ENCODE assay signal across 8 cellular contexts in the genomic region with DNA sequence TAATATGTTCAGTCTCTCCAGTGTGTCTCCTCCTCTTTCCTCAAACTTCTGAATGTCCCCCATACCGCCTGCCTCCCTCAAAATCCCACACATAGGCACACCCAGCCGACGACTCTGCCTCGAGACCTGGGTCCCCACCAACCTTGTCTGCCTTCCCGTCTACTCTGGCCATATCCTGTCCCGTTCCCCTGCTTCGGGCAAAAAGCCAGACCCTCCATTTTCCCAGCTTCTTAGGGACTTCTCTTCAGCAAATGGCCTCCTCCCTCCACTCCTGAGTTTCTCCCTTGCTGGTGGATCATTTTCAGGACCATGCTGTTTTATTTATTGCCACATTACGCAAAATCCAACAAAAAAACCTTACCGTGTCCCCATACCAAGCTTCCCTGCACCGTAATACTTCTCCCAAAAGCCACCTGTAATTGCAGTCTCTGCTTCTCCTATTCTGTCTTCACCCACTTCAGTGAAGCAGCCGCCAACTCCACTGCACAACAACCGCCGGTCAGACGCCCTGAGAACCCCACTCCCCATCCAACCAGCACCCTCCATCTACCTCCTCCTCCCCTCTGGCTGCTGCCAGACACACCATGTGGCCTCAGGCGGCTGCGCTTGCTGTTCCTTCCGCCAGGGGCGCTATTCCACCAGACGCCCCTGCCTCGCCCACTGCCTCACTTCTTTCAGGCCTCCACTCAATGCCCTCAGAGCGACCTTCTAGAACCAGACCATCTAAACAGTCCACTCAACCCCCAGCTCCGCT.
DNase-seq lines count a peak whose midpoint lies in the region; ATAC-seq and TF ChIP-seq lines count a peak whose summit lies in the region.

No MANE protein-coding gene starts in this region.

- ATAC-seq in HG03060 (IDR thresholded peaks at IDR 0.05; ENCODE audit: low read depth, unreplicated experiment) (peak; percentile 37), RWPE2 (ENCODE audit: low read depth) (peak; percentile 51; the same call in 1 of the 3 replicates)

- H3K4me3 Mint-ChIP-seq in MCF 10A (ENCODE audit: unreplicated experiment) = no peak overlapping the region

- H3K4me1 Mint-ChIP-seq in MCF 10A (ENCODE audit: insufficient read depth, unreplicated experiment) = no peaks in the 10 kb centered on the region

- H3K23ac ChIP-seq in mesenchymal stem cell (ENCODE audit: low read length in 2 of 2) = no peak overlapping the region

- H2BK12ac ChIP-seq in mesenchymal stem cell (ENCODE audit: low read length in 2 of 2) = no peak overlapping the region

- peak overlapping the region; percentile 32 for H2AFZ ChIP-seq in mesenchymal stem cell (ENCODE audit: low read depth, low read length)

- intact Hi-C loops in MCF 10A (cut with micrococcal nuclease) = loop anchor here (5.0 kb wide), 2 partner anchors 417 to 1532 kb away; no protein-coding TSS in a partner anchor
- intact Hi-C loops in breast epithelium (cut with DNase I; ENCODE audit: low total_unique reads) = no loop called here
- intact Hi-C loops in ascending aorta (cut with DNase I) = no loop called here

- H3K4me3 ChIP-seq in breast epithelium (no peak overlapping the region), RWPE2 (ENCODE audit: severe bottlenecking) (no peak overlapping the region), ascending aorta (no peak overlapping the region), mesenchymal stem cell (ENCODE audit: insufficient read depth in 1 of 2, low read depth in 1 of 2, low read length in 2 of 2) (no peak overlapping the region), coronary artery (no peak overlapping the region)

- H3K9me3 ChIP-seq in breast epithelium (no peaks in the 10 kb centered on the region), RWPE2 (ENCODE audit: severe bottlenecking) (no peaks in the 10 kb centered on the region), ascending aorta (no peaks in the 10 kb centered on the region), mesenchymal stem cell (ENCODE audit: control insufficient read depth, low read length) (no peaks in the 10 kb centered on the region)

- peaks cover 17% of the 10 kb centered on the region for H3K27me3 Mint-ChIP-seq in MCF 10A (ENCODE audit: insufficient read depth, unreplicated experiment)

- no peak overlapping the region for H4K91ac ChIP-seq in mesenchymal stem cell (ENCODE audit: low read length)

- H3K27ac ChIP-seq in breast epithelium (no peak overlapping the region), RWPE2 (ENCODE audit: poor library complexity, severe bottlenecking) (no peak overlapping the region), ascending aorta (no peak overlapping the region), mesenchymal stem cell (ENCODE audit: low read length, poor library complexity, severe bottlenecking) (no peak overlapping the region), coronary artery (no peak overlapping the region)

- no TSS peak for BruUV-seq in MCF 10A (replicated peaks; lab: Mats Ljungman, UMichigan)

- no peak overlapping the region for H2AK5ac ChIP-seq in mesenchymal stem cell (ENCODE audit: low read length, severe bottlenecking)

- H3K27me3 ChIP-seq in breast epithelium (no peaks in the 10 kb centered on the region), RWPE2 (ENCODE audit: insufficient read depth, poor library complexity, severe bottlenecking) (no peaks in the 10 kb centered on the region), ascending aorta (no peaks in the 10 kb centered on the region), mesenchymal stem cell (ENCODE audit: control insufficient read depth in 1 of 2, insufficient read depth in 1 of 2, low read length in 2 of 2) (peaks cover 0 to 3% of the 10 kb centered on the region in 2 experiments)

- H2BK5ac ChIP-seq in mesenchymal stem cell (ENCODE audit: low read depth, low read length, poor library complexity, severe bottlenecking) = no peak overlapping the region

- H3K36me3 ChIP-seq in breast epithelium (no peaks in the 10 kb centered on the region), RWPE2 (ENCODE audit: low read depth) (no peaks in the 10 kb centered on the region), ascending aorta (no peaks in the 10 kb centered on the region), mesenchymal stem cell (ENCODE audit: control insufficient read depth in 1 of 2, insufficient read depth in 2 of 2, low read depth in 1 of 2, low read length in 2 of 2) (no peaks in the 10 kb centered on the region)

- no peak overlapping the region for H3K14ac ChIP-seq in mesenchymal stem cell (ENCODE audit: low read length in 2 of 2)

- no peak overlapping the region for H3K9ac ChIP-seq in mesenchymal stem cell (ENCODE audit: low read length)

- H3K9me3 Mint-ChIP-seq in MCF 10A (ENCODE audit: unreplicated experiment) = no peaks in the 10 kb centered on the region

- H3K4ac ChIP-seq in mesenchymal stem cell (ENCODE audit: low read depth in 1 of 2, low read length in 2 of 2) = no peak overlapping the region

- DNase-seq in MCF 10A (ENCODE audit: unreplicated experiment) (peak; percentile 6), breast epithelium (ENCODE audit: low spot score in 2 of 2) (no peak), RWPE2 (ENCODE audit: low spot score) (no peak), ascending aorta (ENCODE audit: low spot score in 2 of 2) (no peak), mesenchymal stem cell (peak; percentile 49), A172 (ENCODE audit: low spot score) (no peak), coronary artery (ENCODE audit: low spot score) (no peak)

- no peaks in the 10 kb centered on the region for H3K79me1 ChIP-seq in mesenchymal stem cell (replicated peaks; ENCODE audit: low read length, poor library complexity, severe bottlenecking)

- H3K36me3 Mint-ChIP-seq in MCF 10A (ENCODE audit: insufficient read depth, unreplicated experiment) = no peaks in the 10 kb centered on the region

- 48% methylated on average over 22 of the region's 22 CpGs for WGBS in mesenchymal stem cell

- no peak overlapping the region for H3K27ac Mint-ChIP-seq in MCF 10A (ENCODE audit: low read depth, unreplicated experiment)

- H2BK120ac ChIP-seq in mesenchymal stem cell (ENCODE audit: low read depth, low read length) = no peak overlapping the region

- POLR2A ChIA-PET in MCF 10A (lab: Yijun Ruan, JAX) = interaction anchor here (1.3 kb wide), 1 partner anchor 258 kb away, joined by 3 read pairs; a partner anchor contains a TSS

- no peak overlapping the region for H3K18ac ChIP-seq in mesenchymal stem cell (ENCODE audit: low read depth in 1 of 2, low read length in 2 of 2)

- no peak overlapping the region for H2BK15ac ChIP-seq in mesenchymal stem cell (ENCODE audit: low read depth, poor library complexity, severe bottlenecking)

- no peak for TF ChIP-seq POLR2A in breast epithelium (IDR thresholded peaks at IDR 0.05)

- no peaks in the 10 kb centered on the region for H3K4me1 ChIP-seq in breast epithelium
- H3K4me1 ChIP-seq in RWPE2 (ENCODE audit: insufficient read depth, poor library complexity, severe bottlenecking) = no peaks in the 10 kb centered on the region
- H3K4me1 ChIP-seq in ascending aorta = no peaks in the 10 kb centered on the region
- peaks cover 3% of the 10 kb centered on the region for H3K4me1 ChIP-seq in mesenchymal stem cell (ENCODE audit: control insufficient read depth, insufficient read depth, low read depth, low read length)

- TF ChIP-seq CTCF in MCF 10A (IDR thresholded peaks at IDR 0.05; ENCODE audit: unreplicated experiment) = peak; percentile 33
- TF ChIP-seq CTCF in breast epithelium (IDR thresholded peaks at IDR 0.05) = no peak
- peak; percentile 50 for TF ChIP-seq CTCF in RWPE2 (IDR thresholded peaks at IDR 0.05; ENCODE audit: poor library complexity, severe bottlenecking)
- TF ChIP-seq CTCF in ascending aorta (IDR thresholded peaks at IDR 0.05) = peak in 2 of 3 experiments; percentile 39 to 42
- TF ChIP-seq CTCF in coronary artery (IDR thresholded peaks at IDR 0.05) = no peak

- H3K4me2 ChIP-seq in mesenchymal stem cell (ENCODE audit: low read length, poor library complexity, severe bottlenecking) = no peak overlapping the region

- H4K8ac ChIP-seq in mesenchymal stem cell (ENCODE audit: low read length) = no peak overlapping the region

- CTCF ChIA-PET in MCF 10A (lab: Yijun Ruan, JAX) = interaction anchor here (0.6 to 13.3 kb wide), 10 partner anchors 9 to 495 kb away, joined by 3 to 433 read pairs (median 4); a partner anchor contains a TSS

Comparison
In these comparisons a context has a peak if more than half of its experiments do, and no peak if none do; other contexts are left out.
1. DNase-seq: peak in MCF 10A (single experiment) and mesenchymal stem cell (single experiment); none in breast epithelium (0 of 2), RWPE2 (single experiment), ascending aorta (0 of 2), A172 (single experiment) and coronary artery (single experiment).
2. CTCF ChIP-seq: peak in MCF 10A (single experiment), RWPE2 (single experiment) and ascending aorta (2 of 3); none in breast epithelium (0 of 3) and coronary artery (single experiment).